8 cellular contexts compared by ENCODE assay signal in genomic region chr12:64633940-64634337, GRCh38. TPM values are rescaled to one million over a fixed set of nuclear protein-coding genes. Genes with fewer than 3 reads are reported as not detected.
DNase-seq lines count a peak whose midpoint lies in the region; ATAC-seq, FAIRE-seq and TF ChIP-seq lines count a peak whose summit lies in the region.

No MANE protein-coding gene starts in this region.

- ATAC-seq in WTC11 (no peak), GM19324 (IDR thresholded peaks at IDR 0.05; ENCODE audit: low FRiP score, unreplicated experiment) (no peak)

- peak; percentile 34 for FAIRE-seq in astrocyte (lab: Jason Lieb, UNC)
- FAIRE-seq in HTR-8/SVneo (lab: Jason Lieb, UNC): no peak

- DNase-seq in Calu3 (peak; percentile 84), HT1080 (ENCODE audit: low read depth) (peak; percentile 87), astrocyte (ENCODE audit: low read depth) (peak; percentile 69), lung microvascular endothelial cell (ENCODE audit: low read depth in 2 of 2) (peak; percentile 68 to 88), WTC11 (ENCODE audit: low spot score) (no peak), HTR-8/SVneo (ENCODE audit: insufficient read length, low spot score) (no peak), spleen (no peak)

- H3K27me3 Mint-ChIP-seq in Calu3 (ENCODE audit: unreplicated experiment) (no peaks in the 10 kb centered on the region), astrocyte (ENCODE audit: low read depth, unreplicated experiment) (no peaks in the 10 kb centered on the region), WTC11 (ENCODE audit: low read depth) (no peaks in the 10 kb centered on the region; the same call in 1 of the 2 replicates)

- no peak overlapping the region for H3K4me2 ChIP-seq in astrocyte (ENCODE audit: low read length)

- H3K4me1 Mint-ChIP-seq in Calu3 (ENCODE audit: low read depth, unreplicated experiment) (peaks cover 64% of the 10 kb centered on the region), astrocyte (ENCODE audit: low read depth, unreplicated experiment) (peaks cover 8% of the 10 kb centered on the region), WTC11 (peaks cover 33% of the 10 kb centered on the region)

- H3K27ac ChIP-seq in astrocyte (ENCODE audit: low read depth, low read length) (no peak overlapping the region), spleen (peak overlapping the region in 3 of 8 donors; percentile 16 to 59 (median 34))

- POLR2A ChIA-PET in WTC11 (lab: Charles Lee): no interaction called here

- H3K36me3 Mint-ChIP-seq in Calu3 (ENCODE audit: insufficient read depth, unreplicated experiment): peaks cover 72% of the 10 kb centered on the region
- peaks cover 9% of the 10 kb centered on the region for H3K36me3 Mint-ChIP-seq in astrocyte (ENCODE audit: low read depth, unreplicated experiment)
- peaks cover 25% of the 10 kb centered on the region for H3K36me3 Mint-ChIP-seq in WTC11

- intact Hi-C loops in Calu3 (cut with micrococcal nuclease; ENCODE audit: unreplicated experiment): no loop called here
- intact Hi-C loops in spleen (cut with DNase I; ENCODE audit: low total_unique reads): no loop called here

- no peaks in the 10 kb centered on the region for H3K27me3 ChIP-seq in astrocyte (ENCODE audit: insufficient read depth, low read length)
- H3K27me3 ChIP-seq in spleen (replicated peaks in 1 of 7): no peaks in the 10 kb centered on the region

- H3K36me3 ChIP-seq in astrocyte (ENCODE audit: insufficient read depth, low read length) (no peaks in the 10 kb centered on the region), spleen (peaks cover 0 to 40% (median 0%) of the 10 kb centered on the region in 6 donors)

- H3K4me3 Mint-ChIP-seq in Calu3 (ENCODE audit: low read depth, unreplicated experiment) (no peak overlapping the region), astrocyte (ENCODE audit: unreplicated experiment) (no peak overlapping the region), WTC11 (no peak overlapping the region)

- H3K4me3 ChIP-seq in astrocyte (ENCODE audit: insufficient read depth, low read depth, low read length): no peak overlapping the region
- H3K4me3 ChIP-seq in spleen: no peak overlapping the region

- no TSS peak for BruUV-seq in Calu3 (replicated peaks; lab: Mats Ljungman, UMichigan)

- no peak for TF ChIP-seq POLR2A in spleen (IDR thresholded peaks at IDR 0.05)

- H3K4me1 ChIP-seq in astrocyte (ENCODE audit: insufficient read depth, low read length) (no peaks in the 10 kb centered on the region), spleen (peaks cover 12 to 100% (median 75%) of the 10 kb centered on the region in 6 donors)

- peaks cover 57% of the 10 kb centered on the region for H3K79me2 ChIP-seq in astrocyte (ENCODE audit: insufficient read depth, low read length)

- H3K9ac ChIP-seq in astrocyte (ENCODE audit: low read length): no peak overlapping the region

- no peak overlapping the region for H2AFZ ChIP-seq in astrocyte (ENCODE audit: low read depth, low read length)

- H4K20me1 ChIP-seq in astrocyte (ENCODE audit: insufficient read depth, low read length): peaks cover 3% of the 10 kb centered on the region

- TF ChIP-seq CTCF in Calu3 (IDR thresholded peaks at IDR 0.05; ENCODE audit: unreplicated experiment) (no peak), astrocyte (IDR thresholded peaks at IDR 0.05; ENCODE audit: insufficient read depth, low read depth, low read length) (no peak), WTC11 (IDR thresholded peaks at IDR 0.05) (no peak), spleen (IDR thresholded peaks at IDR 0.05 in 8 of 11, conservative IDR thresholded peaks at IDR 0.05 in 3 of 11) (no peak)

- H3K27ac Mint-ChIP-seq in Calu3 (ENCODE audit: unreplicated experiment) (peak overlapping the region; percentile 72), astrocyte (ENCODE audit: unreplicated experiment) (no peak overlapping the region), WTC11 (no peak overlapping the region)

- H3K9me3 ChIP-seq in astrocyte (ENCODE audit: insufficient read depth, low read depth, low read length) (no peaks in the 10 kb centered on the region), spleen (peaks cover 0 to 9% (median 0%) of the 10 kb centered on the region in 8 donors)

- H3K9me3 Mint-ChIP-seq in Calu3 (ENCODE audit: low read depth, unreplicated experiment) (peaks cover 18% of the 10 kb centered on the region), astrocyte (ENCODE audit: unreplicated experiment) (peaks cover 4% of the 10 kb centered on the region), WTC11 (peaks cover 15% of the 10 kb centered on the region)

- CTCF ChIA-PET in Calu3 (lab: Charles Lee): interaction anchor here (0.6 to 1.7 kb wide), 9 partner anchors 9 to 1669 kb away, joined by 3 to 10 read pairs (median 3); partner anchors contain the start of gene HELB
- CTCF ChIA-PET in WTC11 (lab: Charles Lee): interaction anchor here (2.3 kb wide), 1 partner anchor 64 kb away, joined by 7 read pairs; no protein-coding TSS in a partner anchor

TF ChIP-seq in WTC11, 78 proteins besides CTCF, POLR2A, EP300 and RAD21:
- TF ChIP-seq NFE2L1 (CRISPR knock-in tag; IDR thresholded peaks at IDR 0.05) (no peak), ZNF317 (CRISPR knock-in tag; IDR thresholded peaks at IDR 0.05; ENCODE audit: borderline replicate concordance, low read depth) (no peak), MYBL2 (CRISPR knock-in tag; IDR thresholded peaks at IDR 0.05) (no peak), ZBTB21 (CRISPR knock-in tag; IDR thresholded peaks at IDR 0.05; ENCODE audit: borderline replicate concordance) (no peak), CREB1 (CRISPR knock-in tag; IDR thresholded peaks at IDR 0.05) (no peak)
- TF ChIP-seq, protein P1, sequence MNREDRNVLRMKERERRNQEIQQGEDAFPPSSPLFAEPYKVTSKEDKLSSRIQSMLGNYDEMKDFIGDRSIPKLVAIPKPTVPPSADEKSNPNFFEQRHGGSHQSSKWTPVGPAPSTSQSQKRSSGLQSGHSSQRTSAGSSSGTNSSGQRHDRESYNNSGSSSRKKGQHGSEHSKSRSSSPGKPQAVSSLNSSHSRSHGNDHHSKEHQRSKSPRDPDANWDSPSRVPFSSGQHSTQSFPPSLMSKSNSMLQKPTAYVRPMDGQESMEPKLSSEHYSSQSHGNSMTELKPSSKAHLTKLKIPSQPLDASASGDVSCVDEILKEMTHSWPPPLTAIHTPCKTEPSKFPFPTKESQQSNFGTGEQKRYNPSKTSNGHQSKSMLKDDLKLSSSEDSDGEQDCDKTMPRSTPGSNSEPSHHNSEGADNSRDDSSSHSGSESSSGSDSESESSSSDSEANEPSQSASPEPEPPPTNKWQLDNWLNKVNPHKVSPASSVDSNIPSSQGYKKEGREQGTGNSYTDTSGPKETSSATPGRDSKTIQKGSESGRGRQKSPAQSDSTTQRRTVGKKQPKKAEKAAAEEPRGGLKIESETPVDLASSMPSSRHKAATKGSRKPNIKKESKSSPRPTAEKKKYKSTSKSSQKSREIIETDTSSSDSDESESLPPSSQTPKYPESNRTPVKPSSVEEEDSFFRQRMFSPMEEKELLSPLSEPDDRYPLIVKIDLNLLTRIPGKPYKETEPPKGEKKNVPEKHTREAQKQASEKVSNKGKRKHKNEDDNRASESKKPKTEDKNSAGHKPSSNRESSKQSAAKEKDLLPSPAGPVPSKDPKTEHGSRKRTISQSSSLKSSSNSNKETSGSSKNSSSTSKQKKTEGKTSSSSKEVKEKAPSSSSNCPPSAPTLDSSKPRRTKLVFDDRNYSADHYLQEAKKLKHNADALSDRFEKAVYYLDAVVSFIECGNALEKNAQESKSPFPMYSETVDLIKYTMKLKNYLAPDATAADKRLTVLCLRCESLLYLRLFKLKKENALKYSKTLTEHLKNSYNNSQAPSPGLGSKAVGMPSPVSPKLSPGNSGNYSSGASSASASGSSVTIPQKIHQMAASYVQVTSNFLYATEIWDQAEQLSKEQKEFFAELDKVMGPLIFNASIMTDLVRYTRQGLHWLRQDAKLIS (CRISPR knock-in tag; IDR thresholded peaks at IDR 0.05; ENCODE audit: borderline replicate concordance): no peak

RNA-seq across cellular contexts. Expression of gene RASSF3, which starts 23.6 kb away (rescaled TPM):
- total RNA-seq in Calu3 (2022) (162 and 179 TPM in 2 replicates), astrocyte (16.4 and 18.3 TPM in 2 replicates), lung microvascular endothelial cell (16.3 and 17.7 TPM in 2 replicates), WTC11 (2021) (45.2 to 54.7 TPM (median 50.2 TPM) in 3 replicates), spleen (100 to 1,000 TPM in 3 of 7 donors, 10 to 100 TPM in 4; 69.1 to 120 (median 97.0) TPM)
- total RNA-seq in HT1080 (2014; rRNA removed; shearing (Covaris generic)): 16.5 and 19.7 TPM in 2 replicates
- 26.2 and 29.4 TPM in 2 replicates for polyA plus RNA-seq in HT1080 (2015; cell fraction: cytosol; rRNA removed)
- polyA plus RNA-seq in HT1080 (2015; cell fraction: nucleus; rRNA removed): 13.6 and 14.5 TPM in 2 replicates
- 10 to 100 TPM; 31.0 to 51.5 (median 31.8) TPM for polyA plus RNA-seq in spleen

Comparison
In these comparisons a context has a peak if more than half of its experiments do, and no peak if none do; other contexts are left out.
1. DNase-seq: peak in Calu3 (single experiment), HT1080 (single experiment), astrocyte (single experiment) and lung microvascular endothelial cell (2 of 2); none in WTC11 (single experiment), HTR-8/SVneo (single experiment) and spleen (single experiment).